Comparison of ENCODE assay signal across 8 cellular contexts in the genomic region with DNA sequence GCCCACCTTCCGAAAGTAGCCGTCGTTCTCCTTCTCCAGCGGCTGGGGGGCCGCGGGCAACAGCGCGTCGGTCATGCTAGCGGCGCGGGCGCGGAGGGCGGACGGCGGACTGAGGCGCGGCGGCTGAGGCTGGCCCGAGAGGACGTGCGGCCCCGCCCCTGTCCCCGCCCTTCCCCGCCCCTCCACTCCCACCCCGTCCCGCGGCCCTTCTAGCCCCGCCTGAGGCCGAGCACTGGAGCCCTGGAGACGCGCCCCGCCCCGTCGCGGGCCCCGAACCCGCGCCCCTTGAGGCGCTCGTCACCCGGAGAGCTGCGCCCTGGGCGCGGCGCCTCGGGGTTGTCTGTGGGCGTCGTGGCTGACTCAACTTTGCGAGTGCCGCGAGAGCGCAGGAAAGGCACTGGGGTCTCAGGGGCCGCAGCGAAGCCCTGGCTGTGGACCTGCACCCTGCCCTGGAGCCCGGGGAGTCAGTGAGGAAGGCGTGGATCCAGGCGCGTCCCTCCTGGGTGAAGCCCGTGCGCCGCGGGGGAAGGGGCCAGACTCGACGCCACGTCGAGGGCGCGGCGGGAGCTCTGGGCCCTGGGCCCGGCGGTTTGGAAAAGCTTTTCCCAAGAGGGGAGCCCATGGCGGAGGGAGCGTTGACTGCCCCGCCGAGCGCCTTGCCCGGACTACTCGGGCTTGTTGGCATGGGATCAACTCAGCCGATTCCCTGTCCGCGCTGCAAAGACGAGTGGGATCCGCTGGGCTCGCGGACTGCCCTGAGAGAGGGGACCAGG. TPM values are rescaled to one million over a fixed set of nuclear protein-coding genes. Genes with fewer than 3 reads are reported as not detected.
DNase-seq lines count a peak whose midpoint lies in the region; ATAC-seq and TF ChIP-seq lines count a peak whose summit lies in the region.

A gene (minus strand): TSS at position 111 of the 773 bp plus-strand sequence. CDS start 36 bp downstream, at position 75.

- peak; percentile 77 for DNase-seq in ACHN
- DNase-seq in NOMO-1 treated with dmso at 0.1 percent for 144 hours (lab: John Stamatoyannopoulos, UW; ENCODE audit: unreplicated experiment) = peak; percentile 32
- peak; percentile 66 for DNase-seq in activated T-cell treated with anti-CD3 and anti-CD28 coated beads for 24 hours (ENCODE audit: low read depth)
- peak; percentile 57 for DNase-seq in fibroblast of gingiva (ENCODE audit: low read depth)
- peak in 1 of 2 donors; percentile 81 for DNase-seq in suprapubic skin (ENCODE audit: low spot score in 2 of 2)

- H3K27ac Mint-ChIP-seq in nephron = no peak within 1 kb of the TSS

- ATAC-seq in GM18907 (IDR thresholded peaks at IDR 0.05; ENCODE audit: unreplicated experiment) = peak; percentile 79
- ATAC-seq in HG03280 (IDR thresholded peaks at IDR 0.05; ENCODE audit: unreplicated experiment) = peak; percentile 75

- peak within 1 kb of the TSS; percentile 82 to 83 (median 83) for H3K4me3 Mint-ChIP-seq in nephron

- in situ Hi-C loops in ACHN (cut with HindIII; ENCODE audit: low pct_ligation_motif_present, low pct_unique_long_range_greater_than_20kb, low sequenced_read_pairs) = no loop called here

- H3K4me3 ChIP-seq in suprapubic skin = peak within 1 kb of the TSS; percentile 56

- WGBS in suprapubic skin = 36% methylated on average over 9 of the region's 87 CpGs

- H3K36me3 ChIP-seq in suprapubic skin = no peaks in the 10 kb centered on the region

- H3K27ac ChIP-seq in suprapubic skin = peak within 1 kb of the TSS; percentile 55

- H3K9me3 Mint-ChIP-seq in nephron = no peaks in the 10 kb centered on the region

- no peak for TF ChIP-seq POLR2A in suprapubic skin (IDR thresholded peaks at IDR 0.05)

- H3K36me3 Mint-ChIP-seq in nephron (ENCODE audit: low read depth) = no peaks in the 10 kb centered on the region

- no peaks in the 10 kb centered on the region for H3K9me3 ChIP-seq in suprapubic skin

- TF ChIP-seq CTCF in nephron (IDR thresholded peaks at IDR 0.05; ENCODE audit: unreplicated experiment in 3 of 3) (no peak), suprapubic skin (IDR thresholded peaks at IDR 0.05) (no peak)

- no peak for TF ChIP-seq EP300 in suprapubic skin (IDR thresholded peaks at IDR 0.05)

- H3K27me3 ChIP-seq in suprapubic skin = peaks cover 31% of the 10 kb centered on the region

- no peaks in the 10 kb centered on the region for H3K4me1 Mint-ChIP-seq in nephron

- peaks cover 19% of the 10 kb centered on the region for H3K4me1 ChIP-seq in suprapubic skin

- H3K27me3 Mint-ChIP-seq in nephron (ENCODE audit: low read depth) = peaks cover 48% of the 10 kb centered on the region

RNA-seq across cellular contexts. Expression of the gene that starts here (rescaled TPM):
- 10 to 100 TPM in 3 of 4 donors, 1 to 10 TPM in 1; 7.8 to 39.7 (median 18.5) TPM for total RNA-seq in suprapubic skin
